Comparison of ENCODE assay signal across 17 cellular contexts in the genomic region with DNA sequence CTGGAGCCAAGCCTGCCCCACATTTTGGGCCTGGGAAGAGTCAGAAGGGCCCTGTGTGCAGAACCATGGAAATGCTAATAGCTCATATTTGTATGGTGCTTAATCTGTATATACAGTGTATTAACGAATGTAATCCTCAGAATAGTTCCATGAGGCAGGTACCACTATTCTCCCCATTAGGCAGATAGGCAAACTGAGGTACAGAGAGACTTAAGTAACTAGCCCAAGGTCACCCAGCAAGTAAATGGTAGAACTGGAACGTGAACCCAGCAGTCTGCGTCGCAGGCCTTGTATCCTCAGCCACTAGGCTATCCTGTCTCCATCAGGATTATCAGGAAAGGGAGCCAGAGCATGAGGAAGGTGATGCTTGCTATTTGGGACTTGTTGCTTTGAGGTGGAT. TPM values are rescaled to one million over a fixed set of nuclear protein-coding genes. Genes with fewer than 3 reads are reported as not detected.
DNase-seq lines count a peak whose midpoint lies in the region; ATAC-seq, FAIRE-seq and TF ChIP-seq lines count a peak whose summit lies in the region.
"Had no signal": no experiment of that assay in that cellular context is flagged by ENCODE, and none has a peak within 500 bp of the region (broad histone marks: within the 10 kb centered on the region; RNA-seq: fewer than 3 reads in every experiment).

No MANE protein-coding gene starts in this region.

- peak overlapping the region; percentile 37 for H3K4me3 ChIP-seq in DOHH2 (ENCODE audit: low read length)
- no peak overlapping the region for H3K4me3 ChIP-seq in right lobe of liver

- H3K36me3 ChIP-seq in DOHH2 (ENCODE audit: control insufficient read depth, low read length) (no peaks in the 10 kb centered on the region), right lobe of liver (no peaks in the 10 kb centered on the region)

- no CpG with 5 or more reads among the region's 4 CpGs for WGBS in right lobe of liver (ENCODE audit: insufficient coverage, low coverage, low lambda C conversion rate, missing lambda C conversion rate)

- H3K27ac Mint-ChIP-seq in dendritic cell treated with granulocyte-macrophage colony-stimulating factor and Interleukin-4, amounts not matched to agents 40 ng/mL and 50 ng/mL, for 4 days = peak overlapping the region; percentile 94
- no peak overlapping the region for H3K27ac Mint-ChIP-seq in natural killer cell
- H3K27ac Mint-ChIP-seq in activated T-cell treated with anti-CD3 and anti-CD28 coated beads, Interleukin-2, amount 50 U/mL, for 72 hours = no peak overlapping the region
- H3K27ac Mint-ChIP-seq: CD4-positive, alpha-beta memory T cell; HFFc6 had no signal

- H3K79me2 ChIP-seq in DOHH2 (ENCODE audit: control insufficient read depth, low read length) = no peaks in the 10 kb centered on the region

- H3K9me3 Mint-ChIP-seq in dendritic cell treated with granulocyte-macrophage colony-stimulating factor and Interleukin-4, amounts not matched to agents 40 ng/mL and 50 ng/mL, for 4 days = no peaks in the 10 kb centered on the region
- no peaks in the 10 kb centered on the region for H3K9me3 Mint-ChIP-seq in natural killer cell
- no peaks in the 10 kb centered on the region for H3K9me3 Mint-ChIP-seq in activated T-cell treated with anti-CD3 and anti-CD28 coated beads, Interleukin-2, amount 50 U/mL, for 72 hours
- H3K9me3 Mint-ChIP-seq: HFFc6, IgD-negative memory B cell had no signal

- H3K36me3 Mint-ChIP-seq in dendritic cell treated with granulocyte-macrophage colony-stimulating factor and Interleukin-4, amounts not matched to agents 40 ng/mL and 50 ng/mL, for 4 days (ENCODE audit: low read depth) = no peaks in the 10 kb centered on the region
- H3K36me3 Mint-ChIP-seq in natural killer cell = no peaks in the 10 kb centered on the region
- H3K36me3 Mint-ChIP-seq in activated T-cell treated with anti-CD3 and anti-CD28 coated beads, Interleukin-2, amount 50 U/mL, for 72 hours (ENCODE audit: insufficient read depth in 2 of 2) = no peaks in the 10 kb centered on the region
- H3K36me3 Mint-ChIP-seq: CD4-positive, alpha-beta memory T cell; IgD-negative memory B cell had no signal

- H3K27ac ChIP-seq in DOHH2 (ENCODE audit: low read depth, low read length) (no peak overlapping the region), right lobe of liver (peak overlapping the region in 2 of 3 donors; percentile 43 to 62)

- no peaks in the 10 kb centered on the region for H3F3A ChIP-seq in DOHH2 (ENCODE audit: control insufficient read depth, insufficient read depth)

- H3K4me3 Mint-ChIP-seq in dendritic cell treated with granulocyte-macrophage colony-stimulating factor and Interleukin-4, amounts not matched to agents 40 ng/mL and 50 ng/mL, for 4 days = no peak overlapping the region
- no peak overlapping the region for H3K4me3 Mint-ChIP-seq in natural killer cell
- H3K4me3 Mint-ChIP-seq in activated T-cell treated with anti-CD3 and anti-CD28 coated beads, Interleukin-2, amount 50 U/mL, for 72 hours = no peak overlapping the region
- H3K4me3 Mint-ChIP-seq: CD4-positive, alpha-beta memory T cell; HFFc6 had no signal

- H3K9me3 ChIP-seq in DOHH2 (ENCODE audit: control insufficient read depth, insufficient read depth, low read length) = no peaks in the 10 kb centered on the region
- no peaks in the 10 kb centered on the region for H3K9me3 ChIP-seq in right lobe of liver

- peaks cover 14% of the 10 kb centered on the region for H3K4me1 ChIP-seq in DOHH2 (ENCODE audit: control insufficient read depth, low read length)
- H3K4me1 ChIP-seq in right lobe of liver = peaks cover 0 to 60% (median 28%) of the 10 kb centered on the region in 4 donors

- no peak for TF ChIP-seq POLR2A in right lobe of liver (IDR thresholded peaks at IDR 0.05)

- no peaks in the 10 kb centered on the region for H3K9me2 ChIP-seq in DOHH2 (replicated peaks; ENCODE audit: control insufficient read depth, low read length)

- FAIRE-seq in urothelium cell line (lab: Jason Lieb, UNC) = peak; percentile 81
- FAIRE-seq: D721Med, GM12892 had no signal

- H3K27me3 Mint-ChIP-seq in dendritic cell treated with granulocyte-macrophage colony-stimulating factor and Interleukin-4, amounts not matched to agents 40 ng/mL and 50 ng/mL, for 4 days = no peaks in the 10 kb centered on the region
- H3K27me3 Mint-ChIP-seq in natural killer cell (ENCODE audit: low read depth in 2 of 2) = peaks cover 3 to 10% of the 10 kb centered on the region in 2 donors
- peaks cover 8% of the 10 kb centered on the region for H3K27me3 Mint-ChIP-seq in activated T-cell treated with anti-CD3 and anti-CD28 coated beads, Interleukin-2, amount 50 U/mL, for 72 hours (ENCODE audit: low read depth)

- peaks cover 67% of the 10 kb centered on the region for H3K4me1 Mint-ChIP-seq in dendritic cell treated with granulocyte-macrophage colony-stimulating factor and Interleukin-4, amounts not matched to agents 40 ng/mL and 50 ng/mL, for 4 days (ENCODE audit: low read depth)
- H3K4me1 Mint-ChIP-seq in natural killer cell = no peaks in the 10 kb centered on the region
- H3K4me1 Mint-ChIP-seq in activated T-cell treated with anti-CD3 and anti-CD28 coated beads, Interleukin-2, amount 50 U/mL, for 72 hours (ENCODE audit: low read depth) = no peaks in the 10 kb centered on the region
- H3K4me1 Mint-ChIP-seq: CD4-positive, alpha-beta memory T cell had no signal

- no peak for TF ChIP-seq CTCF in DOHH2 (IDR thresholded peaks at IDR 0.05; ENCODE audit: low read depth, low read length, poor library complexity, severe bottlenecking)
- TF ChIP-seq CTCF in right lobe of liver (IDR thresholded peaks at IDR 0.05) = no peak
- TF ChIP-seq CTCF in natural killer cell (IDR thresholded peaks at IDR 0.05) = no peak

- intact Hi-C loops in dendritic cell treated with granulocyte-macrophage colony-stimulating factor and Interleukin-4, amounts not matched to agents 40 ng/mL and 50 ng/mL, for 4 days (cut with micrococcal nuclease) = no loop called here
- intact Hi-C loops in right lobe of liver (cut with DNase I) = loop anchor here in 1 of 2 donors (10.0 kb wide), 1 partner anchor 68 kb away; no protein-coding TSS in a partner anchor
- intact Hi-C loops in natural killer cell (cut with micrococcal nuclease) = no loop called here

- no peaks in the 10 kb centered on the region for H3K27me3 ChIP-seq in DOHH2 (ENCODE audit: control insufficient read depth, low read length)
- H3K27me3 ChIP-seq in right lobe of liver = no peaks in the 10 kb centered on the region

- peak overlapping the region; percentile 57 for H3K4me2 ChIP-seq in DOHH2 (ENCODE audit: low read length)

- DNase-seq in right lobe of liver (no peak), urothelium cell line (ENCODE audit: low spot score) (no peak), natural killer cell (no peak)
- no peak for DNase-seq in activated T-cell treated with anti-CD3 and anti-CD28 coated beads, Interleukin-2, amount 50 U/mL, for 72 hours
- DNase-seq: ACHN; CD4-positive, alpha-beta memory T cell; DMS153; DMS79 treated with DMSO at 0.1 percent for 48 hours; GDM1; HCEC 1CT; HFFc6 had no signal

- ATAC-seq in right lobe of liver (no peak), natural killer cell (no peak), HG02973 (IDR thresholded peaks at IDR 0.05; ENCODE audit: unreplicated experiment) (no peak)
- no peak for ATAC-seq in activated T-cell treated with anti-CD3 and anti-CD28 coated beads, Interleukin-2, amount 50 U/mL, for 72 hours (replicated peaks in 1 of 2)

- H4K20me1 ChIP-seq in DOHH2 (ENCODE audit: control insufficient read depth, insufficient read depth, low read depth, low read length) = no peaks in the 10 kb centered on the region

RNA-seq across cellular contexts. Expression of a gene that starts 28.0 kb away (rescaled TPM):
- total RNA-seq in right lobe of liver = 10 to 100 TPM in 5 of 6 experiments, 1 to 10 TPM in 1; 8.1 to 23.5 (median 15.4) TPM
- 1 to 10 TPM; 2.0 to 4.5 (median 3.4) TPM for total RNA-seq in natural killer cell
- 1 to 10 TPM; 3.9 to 4.2 TPM for total RNA-seq in activated T-cell treated with anti-CD3 and anti-CD28 coated beads, Interleukin-2, amount 50 U/mL, for 72 hours
